ENCODE assay signal across 2 cellular contexts in the genomic region with DNA sequence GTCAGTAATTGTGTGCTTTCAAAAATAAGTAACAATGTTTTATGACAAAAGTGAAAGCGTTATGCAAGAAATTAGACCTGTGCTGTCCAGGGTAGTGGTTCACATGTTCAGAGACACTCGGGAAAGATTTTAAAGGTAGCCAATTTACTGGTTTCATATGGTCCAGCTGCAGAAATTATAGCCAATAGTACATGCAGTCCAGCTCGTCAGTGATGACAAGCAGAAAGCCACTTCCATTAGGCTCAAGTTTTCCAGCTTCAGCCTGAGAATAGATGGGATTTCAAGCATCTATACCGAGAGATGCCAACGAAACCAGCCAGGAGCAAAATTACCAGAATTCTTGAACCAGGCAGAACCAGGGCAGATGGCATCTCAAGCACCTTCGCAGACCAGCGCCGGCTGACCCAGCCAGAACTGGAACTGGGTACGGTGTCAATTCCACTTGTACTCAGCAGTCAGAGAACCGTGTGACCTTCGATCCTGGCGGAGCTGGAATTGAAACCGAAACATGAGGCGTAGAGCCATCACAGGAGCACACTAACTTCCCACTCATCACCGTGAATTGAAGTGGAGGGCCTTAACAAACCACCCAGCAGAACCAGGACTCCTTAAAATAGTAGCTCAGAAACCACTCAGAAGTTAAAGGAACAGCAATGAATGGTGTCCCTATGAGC.
TF ChIP-seq lines count a peak whose summit lies in the region.

No MANE protein-coding gene starts in this region.

TF ChIP-seq in SK-N-SH, 30 proteins besides CTCF, POLR2A, EP300 and RAD21 (continued from another document):
- TF ChIP-seq, protein P1, sequence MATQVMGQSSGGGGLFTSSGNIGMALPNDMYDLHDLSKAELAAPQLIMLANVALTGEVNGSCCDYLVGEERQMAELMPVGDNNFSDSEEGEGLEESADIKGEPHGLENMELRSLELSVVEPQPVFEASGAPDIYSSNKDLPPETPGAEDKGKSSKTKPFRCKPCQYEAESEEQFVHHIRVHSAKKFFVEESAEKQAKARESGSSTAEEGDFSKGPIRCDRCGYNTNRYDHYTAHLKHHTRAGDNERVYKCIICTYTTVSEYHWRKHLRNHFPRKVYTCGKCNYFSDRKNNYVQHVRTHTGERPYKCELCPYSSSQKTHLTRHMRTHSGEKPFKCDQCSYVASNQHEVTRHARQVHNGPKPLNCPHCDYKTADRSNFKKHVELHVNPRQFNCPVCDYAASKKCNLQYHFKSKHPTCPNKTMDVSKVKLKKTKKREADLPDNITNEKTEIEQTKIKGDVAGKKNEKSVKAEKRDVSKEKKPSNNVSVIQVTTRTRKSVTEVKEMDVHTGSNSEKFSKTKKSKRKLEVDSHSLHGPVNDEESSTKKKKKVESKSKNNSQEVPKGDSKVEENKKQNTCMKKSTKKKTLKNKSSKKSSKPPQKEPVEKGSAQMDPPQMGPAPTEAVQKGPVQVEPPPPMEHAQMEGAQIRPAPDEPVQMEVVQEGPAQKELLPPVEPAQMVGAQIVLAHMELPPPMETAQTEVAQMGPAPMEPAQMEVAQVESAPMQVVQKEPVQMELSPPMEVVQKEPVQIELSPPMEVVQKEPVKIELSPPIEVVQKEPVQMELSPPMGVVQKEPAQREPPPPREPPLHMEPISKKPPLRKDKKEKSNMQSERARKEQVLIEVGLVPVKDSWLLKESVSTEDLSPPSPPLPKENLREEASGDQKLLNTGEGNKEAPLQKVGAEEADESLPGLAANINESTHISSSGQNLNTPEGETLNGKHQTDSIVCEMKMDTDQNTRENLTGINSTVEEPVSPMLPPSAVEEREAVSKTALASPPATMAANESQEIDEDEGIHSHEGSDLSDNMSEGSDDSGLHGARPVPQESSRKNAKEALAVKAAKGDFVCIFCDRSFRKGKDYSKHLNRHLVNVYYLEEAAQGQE (IDR thresholded peaks at IDR 0.05; ENCODE audit: low read depth, low read length), result 0 out of 2 replicates have a peak, but pooled peaks have one; percentile 49

TF ChIP-seq in SK-N-SH treated with all-trans-retinoic acid at 6 μM for 48 hours, 23 proteins besides CTCF, POLR2A, EP300 and RAD21 (continued from another document):
- TF ChIP-seq, protein P2, sequence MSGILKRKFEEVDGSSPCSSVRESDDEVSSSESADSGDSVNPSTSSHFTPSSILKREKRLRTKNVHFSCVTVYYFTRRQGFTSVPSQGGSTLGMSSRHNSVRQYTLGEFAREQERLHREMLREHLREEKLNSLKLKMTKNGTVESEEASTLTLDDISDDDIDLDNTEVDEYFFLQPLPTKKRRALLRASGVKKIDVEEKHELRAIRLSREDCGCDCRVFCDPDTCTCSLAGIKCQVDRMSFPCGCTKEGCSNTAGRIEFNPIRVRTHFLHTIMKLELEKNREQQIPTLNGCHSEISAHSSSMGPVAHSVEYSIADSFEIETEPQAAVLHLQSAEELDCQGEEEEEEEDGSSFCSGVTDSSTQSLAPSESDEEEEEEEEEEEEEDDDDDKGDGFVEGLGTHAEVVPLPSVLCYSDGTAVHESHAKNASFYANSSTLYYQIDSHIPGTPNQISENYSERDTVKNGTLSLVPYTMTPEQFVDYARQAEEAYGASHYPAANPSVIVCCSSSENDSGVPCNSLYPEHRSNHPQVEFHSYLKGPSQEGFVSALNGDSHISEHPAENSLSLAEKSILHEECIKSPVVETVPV (CRISPR knock-in tag; IDR thresholded peaks at IDR 0.05), result no peak
- TF ChIP-seq SNAI2 (CRISPR knock-in tag; IDR thresholded peaks at IDR 0.05) (no peak), TCF4 (CRISPR knock-in tag; IDR thresholded peaks at IDR 0.05; ENCODE audit: borderline replicate concordance) (no peak)
- TF ChIP-seq, protein P3, sequence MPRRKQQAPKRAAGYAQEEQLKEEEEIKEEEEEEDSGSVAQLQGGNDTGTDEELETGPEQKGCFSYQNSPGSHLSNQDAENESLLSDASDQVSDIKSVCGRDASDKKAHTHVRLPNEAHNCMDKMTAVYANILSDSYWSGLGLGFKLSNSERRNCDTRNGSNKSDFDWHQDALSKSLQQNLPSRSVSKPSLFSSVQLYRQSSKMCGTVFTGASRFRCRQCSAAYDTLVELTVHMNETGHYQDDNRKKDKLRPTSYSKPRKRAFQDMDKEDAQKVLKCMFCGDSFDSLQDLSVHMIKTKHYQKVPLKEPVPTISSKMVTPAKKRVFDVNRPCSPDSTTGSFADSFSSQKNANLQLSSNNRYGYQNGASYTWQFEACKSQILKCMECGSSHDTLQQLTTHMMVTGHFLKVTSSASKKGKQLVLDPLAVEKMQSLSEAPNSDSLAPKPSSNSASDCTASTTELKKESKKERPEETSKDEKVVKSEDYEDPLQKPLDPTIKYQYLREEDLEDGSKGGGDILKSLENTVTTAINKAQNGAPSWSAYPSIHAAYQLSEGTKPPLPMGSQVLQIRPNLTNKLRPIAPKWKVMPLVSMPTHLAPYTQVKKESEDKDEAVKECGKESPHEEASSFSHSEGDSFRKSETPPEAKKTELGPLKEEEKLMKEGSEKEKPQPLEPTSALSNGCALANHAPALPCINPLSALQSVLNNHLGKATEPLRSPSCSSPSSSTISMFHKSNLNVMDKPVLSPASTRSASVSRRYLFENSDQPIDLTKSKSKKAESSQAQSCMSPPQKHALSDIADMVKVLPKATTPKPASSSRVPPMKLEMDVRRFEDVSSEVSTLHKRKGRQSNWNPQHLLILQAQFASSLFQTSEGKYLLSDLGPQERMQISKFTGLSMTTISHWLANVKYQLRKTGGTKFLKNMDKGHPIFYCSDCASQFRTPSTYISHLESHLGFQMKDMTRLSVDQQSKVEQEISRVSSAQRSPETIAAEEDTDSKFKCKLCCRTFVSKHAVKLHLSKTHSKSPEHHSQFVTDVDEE (CRISPR knock-in tag; IDR thresholded peaks at IDR 0.05), result no peak
